Comparison of ENCODE assay signal across 19 cellular contexts in genomic region chr4:24719615-24720014, GRCh38.
"Had no signal": no experiment of that assay in that cellular context is flagged by ENCODE, and none has a peak within 500 bp of the region (broad histone marks: within the 10 kb centered on the region; RNA-seq: fewer than 3 reads in every experiment).

No MANE protein-coding gene starts in this region.

- H3K4me2 ChIP-seq: neural progenitor cell had no signal

- H3K27me3 ChIP-seq: dorsolateral prefrontal cortex, heart left ventricle, neural progenitor cell, ovary had no signal

- H3K9me3 ChIP-seq: ovary had no signal

- ATAC-seq: esophagus mucosa; heart left ventricle; left colon; natural killer cell treated with Interleukin-12 subunit alpha and Interleukin-12 subunit beta and Interleukin-15 and Interleukin-18, amount 100 ng/mL, for 72 hours; right cardiac atrium had no signal

- H3K9ac ChIP-seq: neural progenitor cell had no signal

- H2AFZ ChIP-seq: neural progenitor cell had no signal

- FAIRE-seq: endometrium, frontal cortex, small intestine, urothelium cell line had no signal

- DNase-seq: cortex of kidney; dorsolateral prefrontal cortex; effector memory CD4-positive, alpha-beta T cell; heart left ventricle; hippocampal formation; left colon; nucleus accumbens; ovary; right cardiac atrium; small intestine; stimulated activated CD4-positive, alpha-beta T cell treated with anti-CD3 and anti-CD28 coated beads, Interleukin-12 subunit alpha, Interleukin-12 subunit beta, amount 100 ng/mL, for 4 hours; stimulated activated naive CD4-positive, alpha-beta T cell treated with Interleukin-2 at 50 U/mL for 16 hours; trophoblast cell had no signal

- H3K27ac ChIP-seq: dorsolateral prefrontal cortex, heart left ventricle, neural progenitor cell, ovary had no signal

- H3K4me1 ChIP-seq: heart left ventricle, neural progenitor cell had no signal

- H3K4me3 ChIP-seq: dorsolateral prefrontal cortex, heart left ventricle, neural progenitor cell, ovary had no signal

- H3K36me3 ChIP-seq: heart left ventricle, neural progenitor cell, ovary had no signal
